Comparison of ENCODE assay signal across 8 cellular contexts in the genomic region with DNA sequence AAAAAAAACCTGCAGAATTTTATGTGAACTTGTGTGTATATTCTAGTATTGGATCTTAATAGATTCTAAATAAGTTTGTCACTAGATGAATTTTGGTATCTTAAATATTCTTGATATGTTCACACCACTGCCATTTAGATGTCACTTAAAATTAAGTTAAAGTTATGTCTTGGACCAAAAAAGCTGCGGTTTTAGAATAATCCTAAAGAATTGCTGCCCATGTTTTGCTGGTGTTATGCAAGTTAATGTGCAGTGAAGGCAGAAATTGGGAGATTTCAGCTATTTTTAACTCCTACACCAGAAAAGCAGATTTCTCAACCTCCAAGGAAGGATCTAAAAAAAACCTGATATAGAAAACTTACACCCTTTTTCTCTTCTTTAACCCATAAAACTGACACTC. TPM values are rescaled to one million over a fixed set of nuclear protein-coding genes. Genes with fewer than 3 reads are reported as not detected.
A peak's percentile ranks its signal among the peaks of the same experiment; 100 is the strongest.
DNase-seq lines count a peak whose midpoint lies in the region; ATAC-seq, FAIRE-seq and TF ChIP-seq lines count a peak whose summit lies in the region.

No MANE protein-coding gene starts in this region.

- POLR2A ChIA-PET in GM12878 (lab: Charles Lee): interaction anchor here (5.2 kb wide), 1 partner anchor 61 kb away, joined by 44 read pairs; the partner anchor contains the start of gene RABGGTB

- peak overlapping the region; percentile 60 for H3K27ac ChIP-seq in ACC112 (ENCODE audit: low read depth, low read length)
- H3K27ac ChIP-seq in HUES64 (ENCODE audit: low read depth, low read length): no peak overlapping the region; the same call in 1 of the 2 replicates
- H3K27ac ChIP-seq in GM12878 (ENCODE audit: control insufficient read depth, insufficient read depth): peak overlapping the region; percentile 83

- H3K4me3 ChIP-seq in ACC112 (ENCODE audit: low read depth, low read length): peak overlapping the region; percentile 92
- peak overlapping the region; percentile 97 for H3K4me3 ChIP-seq in HUES64 (ENCODE audit: low read length)
- H3K4me3 ChIP-seq in GM12878: peak overlapping the region; percentile 70
- peak overlapping the region; percentile 64 for H3K4me3 ChIP-seq in lower leg skin (ENCODE audit: low read depth, poor library complexity, severe bottlenecking)

- H3K9me3 ChIP-seq in HUES64 (ENCODE audit: insufficient read depth, low read depth, low read length) (0 out of 2 replicates have a peak, but pooled peaks cover 5% of the 10 kb centered on the region), GM12878 (replicated peaks; ENCODE audit: control insufficient read depth, insufficient read depth, low read length) (no peaks in the 10 kb centered on the region)

- H3K36me3 Mint-ChIP-seq in type B pancreatic cell: peaks cover 7% of the 10 kb centered on the region

- BruUV-seq in GM12878 (replicated peaks; lab: Mats Ljungman, UMichigan): no TSS peak

- TF ChIP-seq POLR2A in GM12878 (IDR thresholded peaks at IDR 0.05; ENCODE audit: low read depth, low read length): no peak
- TF ChIP-seq POLR2A in lower leg skin (IDR thresholded peaks at IDR 0.05): no peak

- WGBS in HUES64: 18% methylated on average over 1 of the region's 1 CpG
- WGBS in GM12878 (ENCODE audit: insufficient coverage, insufficient replicate concordance, low lambda C conversion rate, missing lambda C conversion rate): 5% methylated on average over 1 of the region's 1 CpG
- 12 to 18% methylated on average over 1 of the region's 1 CpG for WGBS in lower leg skin, 2 donors

- H3K79me2 ChIP-seq in ACC112 (ENCODE audit: control insufficient read depth, insufficient read depth, low read length, unreplicated experiment): peaks cover 35% of the 10 kb centered on the region
- peaks cover 56% of the 10 kb centered on the region for H3K79me2 ChIP-seq in GM12878 (ENCODE audit: control insufficient read depth, insufficient read depth, low read length)

- H3K4me2 ChIP-seq in GM12878 (ENCODE audit: control insufficient read depth, insufficient read depth): peak overlapping the region; percentile 76

- in situ Hi-C loops in GM12878 (cut with MboI): loop anchor here (5.0 to 10.0 kb wide), 2 partner anchors 62 to 260 kb away; partner anchors contain the start of gene RABGGTB

- RAD21 ChIA-PET in GM12878 (lab: Charles Lee; ENCODE audit: unreplicated experiment): interaction anchor here (0.6 to 1.4 kb wide), 2 partner anchors 61 to 66 kb away, joined by 3 to 7 read pairs; partner anchors contain the start of gene RABGGTB

- no peaks in the 10 kb centered on the region for H3K9me3 Mint-ChIP-seq in type B pancreatic cell

- intact Hi-C loops in GM12878 (cut with micrococcal nuclease; ENCODE audit: unreplicated experiment): no loop called here
- intact Hi-C loops in lower leg skin (cut with DNase I; ENCODE audit: low total_unique reads): no loop called here

- CTCF ChIA-PET in GM12878 (lab: Yijun Ruan, JAX): interaction anchor here (0.9 to 1.9 kb wide), 2 partner anchors 61 to 1207 kb away, joined by 3 to 9 read pairs; partner anchors contain the start of gene RABGGTB

- TF ChIP-seq RAD21 in GM12878 (IDR thresholded peaks at IDR 0.05; ENCODE audit: insufficient read depth, low read depth, low read length): no peak

- no peaks in the 10 kb centered on the region for H4K20me1 ChIP-seq in GM12878 (ENCODE audit: control insufficient read depth, insufficient read depth)

- no peak for TF ChIP-seq CTCF in GM12878 (IDR thresholded peaks at IDR 0.05 in 2 of 3, conservative IDR thresholded peaks at IDR 0.05 in 1 of 3; ENCODE audit: control insufficient read depth in 2 of 3, extremely low read depth in 1 of 3, insufficient read depth in 1 of 3, low read depth in 3 of 3, low read length in 3 of 3)
- no peak for TF ChIP-seq CTCF in lower leg skin (IDR thresholded peaks at IDR 0.05)
- TF ChIP-seq CTCF in type B pancreatic cell (conservative IDR thresholded peaks at IDR 0.05): no peak

- H3K4me1 ChIP-seq in ACC112 (ENCODE audit: control insufficient read depth, insufficient read depth, low read length, unreplicated experiment): peaks cover 8% of the 10 kb centered on the region
- H3K4me1 ChIP-seq in HUES64 (ENCODE audit: insufficient read depth, low read length): peaks cover 19% of the 10 kb centered on the region
- H3K4me1 ChIP-seq in GM12878 (ENCODE audit: control insufficient read depth, insufficient read depth, low read length): 0 out of 2 replicates have a peak, but pooled peaks cover 2% of the 10 kb centered on the region

- peak overlapping the region; percentile 99 for H3K4me3 Mint-ChIP-seq in type B pancreatic cell

- H2AFZ ChIP-seq in ACC112 (ENCODE audit: low read length, unreplicated experiment) (peak overlapping the region; percentile 92), GM12878 (ENCODE audit: control insufficient read depth, low read depth, low read length) (no peak overlapping the region)

- no peak for DNase-seq in GM12878 (ENCODE audit: low read depth, low spot score)
- DNase-seq in lower leg skin (ENCODE audit: low spot score in 2 of 2): no peak
- DNase-seq in type B pancreatic cell (ENCODE audit: extremely low spot score, unreplicated experiment): no peak
- no peak for DNase-seq in NCI-H1048 (lab: John Stamatoyannopoulos, UW)

- H3K27me3 Mint-ChIP-seq in type B pancreatic cell: no peaks in the 10 kb centered on the region

- H3K36me3 ChIP-seq in ACC112 (ENCODE audit: insufficient read depth, low read length) (no peaks in the 10 kb centered on the region), HUES64 (ENCODE audit: insufficient read depth, low read length) (no peaks in the 10 kb centered on the region), GM12878 (ENCODE audit: control insufficient read depth in 2 of 2, insufficient read depth in 2 of 2, low read length in 1 of 2) (no peaks in the 10 kb centered on the region)

- peaks cover 30% of the 10 kb centered on the region for H3K4me1 Mint-ChIP-seq in type B pancreatic cell (ENCODE audit: unreplicated experiment)

- TF ChIP-seq EP300 in GM12878 (IDR thresholded peaks at IDR 0.05; ENCODE audit: borderline replicate concordance in 1 of 2, control insufficient read depth in 1 of 2, low read depth in 2 of 2, low read length in 2 of 2): no peak

- H3K9ac ChIP-seq in HUES64 (ENCODE audit: low read depth, low read length) (peak overlapping the region; percentile 81), GM12878 (ENCODE audit: control insufficient read depth, insufficient read depth, low read length) (peak overlapping the region; percentile 67)

- H3K27me3 ChIP-seq in ACC112 (ENCODE audit: insufficient read depth, low read length) (no peaks in the 10 kb centered on the region), HUES64 (ENCODE audit: insufficient read depth, low read length) (no peaks in the 10 kb centered on the region), GM12878 (replicated peaks in 1 of 2; ENCODE audit: control insufficient read depth in 2 of 2, insufficient read depth in 2 of 2, low read length in 1 of 2) (no peaks in the 10 kb centered on the region)

- peak overlapping the region; percentile 94 for H3K27ac Mint-ChIP-seq in type B pancreatic cell

- SMC1A ChIA-PET in GM12878 (lab: Charles Lee; ENCODE audit: uncharacterized antibody, unreplicated experiment): interaction anchor here (0.6 to 3.9 kb wide), 5 partner anchors 20 to 1398 kb away, joined by 3 to 33 read pairs (median 3); partner anchors contain the start of gene RABGGTB

- FAIRE-seq in GM12878 (lab: Jason Lieb, UNC): no peak

- ATAC-seq in GM12878 (no peak), HG02678 (IDR thresholded peaks at IDR 0.05; ENCODE audit: unreplicated experiment) (no peak), GM19328 (IDR thresholded peaks at IDR 0.05; ENCODE audit: unreplicated experiment) (no peak)

TF ChIP-seq in GM12878, 131 proteins besides CTCF, POLR2A, EP300 and RAD21:
- TF ChIP-seq GABPA (IDR thresholded peaks at IDR 0.05; ENCODE audit: low read depth) (0 out of 2 replicates have a peak, but pooled peaks have one; percentile 2), CREB1 (IDR thresholded peaks at IDR 0.05; ENCODE audit: low read depth) (0 out of 2 replicates have a peak, but pooled peaks have one; percentile 6), NFIC (IDR thresholded peaks at IDR 0.05; ENCODE audit: low read depth, low read length) (no peak)

RNA-seq across cellular contexts. Expression of gene ACADM, which starts 0.7 kb away (rescaled TPM):
- 42.2 TPM for polyA plus RNA-seq in HUES64 (2013, experiment 1 of 2)
- polyA plus RNA-seq in HUES64 (2013, experiment 2 of 2): 41.9 TPM
- 149 and 155 TPM in 2 replicates for total RNA-seq in GM12878 (2013; cell fraction: nucleolus; rRNA removed)
- 119 and 156 TPM in 2 replicates for total RNA-seq in GM12878 (2014; rRNA removed)
- total RNA-seq in GM12878 (2014; rRNA removed; fragmentation: Illumina TruSeq; extraction: Trizol): 220 and 228 TPM in 2 replicates
- 119 and 121 TPM in 2 replicates for total RNA-seq in GM12878 (2021)
- polyA plus RNA-seq in GM12878 (2011; ENCODE audit: low read depth): 81.7 TPM
- 175 and 322 TPM in 2 replicates for polyA plus RNA-seq in GM12878 (2011; rRNA removed)
- 41.1 and 48.6 TPM in 2 replicates for polyA plus RNA-seq in GM12878 (2011; cell fraction: cytosol; rRNA removed)
- 64.9 and 80.8 TPM in 2 replicates for polyA plus RNA-seq in GM12878 (2011; cell fraction: nucleus; rRNA removed)
- 140 and 143 TPM in 2 replicates for polyA plus RNA-seq in GM12878 (2012)
- 228 and 336 TPM in 2 replicates for polyA plus RNA-seq in GM12878 (2014; fragmentation: Illumina TruSeq; extraction: Trizol)
- polyA plus RNA-seq in GM12878 (2014; fragmentation: Nextera tagmentation; extraction: Ambion mirVana): 100 to 1,000 TPM; 178 to 191 TPM
- 161 and 218 TPM in 2 replicates for polyA plus RNA-seq in GM12878 (2014; rRNA removed)
- 100 to 1,000 TPM; 224 to 245 TPM for polyA plus RNA-seq in GM12878 (2016; fragmentation: Nextera tagmentation; extraction: Ambion mirVana)
- 53.1 and 61.7 TPM in 2 replicates for polyA minus RNA-seq in GM12878 (2011; rRNA and poly(A)+ RNA removed)
- 14.7 and 23.1 TPM in 2 replicates for polyA minus RNA-seq in GM12878 (2011; cell fraction: cytosol; rRNA and poly(A)+ RNA removed)
- 41.3 and 58.0 TPM in 2 replicates for polyA minus RNA-seq in GM12878 (2011; cell fraction: nucleus; rRNA and poly(A)+ RNA removed)
- 10 to 100 TPM; 19.4 to 47.0 (median 33.2) TPM for total RNA-seq in lower leg skin
- 29.8 and 58.3 TPM in 2 replicates for total RNA-seq in type B pancreatic cell (ENCODE audit: low replicate concordance)
